Comparison of ENCODE assay signal across 29 cellular contexts in genomic region chr4:24002641-24002966, GRCh38.
"Had no signal": no experiment of that assay in that cellular context is flagged by ENCODE, and none has a peak within 500 bp of the region (broad histone marks: within the 10 kb centered on the region; RNA-seq: fewer than 3 reads in every experiment).

No MANE protein-coding gene starts in this region.

- H3K36me3 ChIP-seq: adrenal gland, breast epithelium, SJCRH30 had no signal

- H3K4me3 Mint-ChIP-seq: activated CD4-positive, alpha-beta T cell treated with anti-CD3 and anti-CD28 coated beads for 36 hours; activated CD4-positive, alpha-beta T cell treated with anti-CD3 and anti-CD28 coated beads, Interleukin-2, amount 10 ng/mL, durations not matched to agents 7 days and 5 days; activated CD8-positive, alpha-beta T cell treated with anti-CD3 and anti-CD28 coated beads, Interleukin-2, amount 10 ng/mL, durations not matched to agents 7 days and 5 days; activated T-cell treated with anti-CD3 and anti-CD28 coated beads, Interleukin-2, amount 50 U/mL, for 24 hours had no signal

- FAIRE-seq: astrocyte had no signal

- H3K27me3 Mint-ChIP-seq: activated CD4-positive, alpha-beta T cell treated with anti-CD3 and anti-CD28 coated beads, Interleukin-2, amount 10 ng/mL, durations not matched to agents 7 days and 5 days; activated T-cell treated with anti-CD3 and anti-CD28 coated beads, Interleukin-2, amount 50 U/mL, for 24 hours had no signal

- H3K27ac Mint-ChIP-seq: activated CD4-positive, alpha-beta T cell treated with anti-CD3 and anti-CD28 coated beads for 36 hours; activated CD4-positive, alpha-beta T cell treated with anti-CD3 and anti-CD28 coated beads, Interleukin-2, amount 10 ng/mL, durations not matched to agents 7 days and 5 days; activated CD8-positive, alpha-beta T cell treated with anti-CD3 and anti-CD28 coated beads, Interleukin-2, amount 10 ng/mL, durations not matched to agents 7 days and 5 days; activated naive CD4-positive, alpha-beta T cell treated with anti-CD3 and anti-CD28 coated beads, Interleukin-2, amount 50 U/mL, for 72 hours; activated T-cell treated with anti-CD3 and anti-CD28 coated beads, Interleukin-2, amount 50 U/mL, for 24 hours; activated T-helper 2 cell treated with anti-CD3 and anti-CD28 coated beads, Interferon-gamma antibody, Interleukin-2, Interleukin-4, amounts not matched to agents 10 μg/mL and 5 μg/mL and 100 μg/mL, durations not matched to agents 14 hours and 24 hours and 36 hours had no signal

- ATAC-seq: activated CD4-positive, alpha-beta T cell treated with anti-CD3 and anti-CD28 coated beads for 36 hours; activated CD4-positive, CD25-positive, alpha-beta regulatory T cell treated with anti-CD3 and anti-CD28 coated beads, Interleukin-2, amount 50 U/mL, for 24 hours; activated CD8-positive, alpha-beta T cell treated with anti-CD3 and anti-CD28 coated beads, Interleukin-2, amount 10 ng/mL, durations not matched to agents 7 days and 5 days; activated naive CD4-positive, alpha-beta T cell treated with anti-CD3 and anti-CD28 coated beads, Interleukin-2, amount 50 U/mL, for 72 hours; body of pancreas; Panc1 had no signal

- H3K4me1 ChIP-seq: adrenal gland, body of pancreas, breast epithelium, SJCRH30 had no signal

- DNase-seq: activated CD4-positive, alpha-beta T cell treated with anti-CD3 and anti-CD28 coated beads for 36 hours; activated CD4-positive, alpha-beta T cell treated with anti-CD3 and anti-CD28 coated beads, Interleukin-2, amount 10 ng/mL, durations not matched to agents 7 days and 5 days; activated CD4-positive, alpha-beta T cell treated with anti-CD3 and anti-CD28 coated beads, Interleukin-2, amount 50 U/mL, for 48 hours; activated CD8-positive, alpha-beta T cell treated with anti-CD3 and anti-CD28 coated beads, Interleukin-2, amount 10 ng/mL, durations not matched to agents 7 days and 5 days; activated gamma-delta T cell; activated naive CD4-positive, alpha-beta T cell treated with Interleukin-2 at 50 U/mL for 16 hours; activated T-cell treated with anti-CD3 and anti-CD28 coated beads, Interleukin-2, amount 50 U/mL, for 24 hours; adrenal gland; body of pancreas; Karpas-422; KBM-7; NCI-H1105 treated with DMSO at 0.1 percent for 48 hours; NCI-H1436; NCI-H1694 treated with DMSO at 0.1 percent for 48 hours; NCI-H2029; NCI-H2107; NCI-H2171; NCI-H510A; NCI-H526; NCI-H748 treated with DMSO at 0.1 percent for 48 hours; SHP77; SJCRH30 had no signal

- H3K4me1 Mint-ChIP-seq: activated CD4-positive, alpha-beta T cell treated with anti-CD3 and anti-CD28 coated beads for 36 hours; activated CD4-positive, alpha-beta T cell treated with anti-CD3 and anti-CD28 coated beads, Interleukin-2, amount 10 ng/mL, durations not matched to agents 7 days and 5 days had no signal

- H3K9me3 Mint-ChIP-seq: activated CD4-positive, alpha-beta T cell treated with anti-CD3 and anti-CD28 coated beads, Interleukin-2, amount 10 ng/mL, durations not matched to agents 7 days and 5 days; activated T-helper 2 cell treated with anti-CD3 and anti-CD28 coated beads, Interferon-gamma antibody, Interleukin-2, Interleukin-4, amounts not matched to agents 10 μg/mL and 5 μg/mL and 100 μg/mL, durations not matched to agents 14 hours and 24 hours and 36 hours had no signal

- H3K4me3 ChIP-seq: adrenal gland, body of pancreas, breast epithelium, SJCRH30, SK-N-MC had no signal

- H3K9me3 ChIP-seq: adrenal gland, body of pancreas, breast epithelium, SJCRH30 had no signal

- H3K27me3 ChIP-seq: adrenal gland, body of pancreas, breast epithelium, SJCRH30 had no signal

- H3K27ac ChIP-seq: adrenal gland, body of pancreas, breast epithelium, SJCRH30, SK-N-MC had no signal
